Comparison of ENCODE assay signal across 10 cellular contexts in genomic region chr16:75252946-75253911, GRCh38. TPM values are rescaled to one million over a fixed set of nuclear protein-coding genes. Genes with fewer than 3 reads are reported as not detected.
DNase-seq lines count a peak whose midpoint lies in the region; ATAC-seq and TF ChIP-seq lines count a peak whose summit lies in the region.
"Had no signal": no experiment of that assay in that cellular context is flagged by ENCODE, and none has a peak within 500 bp of the region (broad histone marks: within the 10 kb centered on the region; RNA-seq: fewer than 3 reads in every experiment).

No MANE protein-coding gene starts in this region.

- H3K9me3 ChIP-seq in esophagus muscularis mucosa (no peaks in the 10 kb centered on the region), mesodermal cell (ENCODE audit: control insufficient read depth, low read length) (no peaks in the 10 kb centered on the region)

- no peak for TF ChIP-seq CTCF in natural killer cell (IDR thresholded peaks at IDR 0.05)
- no peak for TF ChIP-seq CTCF in esophagus muscularis mucosa (IDR thresholded peaks at IDR 0.05)

- ATAC-seq in natural killer cell (no peak), GM21529 (IDR thresholded peaks at IDR 0.05; ENCODE audit: unreplicated experiment) (no peak), GM18502 (IDR thresholded peaks at IDR 0.05; ENCODE audit: poor library complexity, unreplicated experiment) (no peak)
- ATAC-seq in natural killer cell treated with Interleukin-12 subunit alpha and Interleukin-12 subunit beta and Interleukin-15 and Interleukin-18, amount 100 ng/mL, for 72 hours: no peak

- H3K27ac ChIP-seq in esophagus muscularis mucosa (replicated peaks in 1 of 4) (peak overlapping the region; percentile 90 to 95 (median 92)), mesodermal cell (ENCODE audit: low read depth, low read length, severe bottlenecking) (peak overlapping the region; percentile 96)

- H3K4me1 ChIP-seq in esophagus muscularis mucosa (peaks cover 90 to 99% (median 97%) of the 10 kb centered on the region in 4 donors), mesodermal cell (ENCODE audit: control insufficient read depth, insufficient read depth, low read length, poor library complexity, severe bottlenecking) (peaks cover 78% of the 10 kb centered on the region)

- intact Hi-C loops in natural killer cell (cut with micrococcal nuclease) (no loop called here), esophagus muscularis mucosa (cut with DNase I) (no loop called here)

- H3K4me3 Mint-ChIP-seq in natural killer cell: peak overlapping the region; percentile 49
- no peak overlapping the region for H3K4me3 Mint-ChIP-seq in natural killer cell treated with Interleukin-12 subunit alpha and Interleukin-12 subunit beta and Interleukin-15 and Interleukin-18, amount 100 ng/mL, for 72 hours

- WGBS in esophagus muscularis mucosa: 59% methylated on average over 8 of the region's 15 CpGs
- 35 to 55% methylated on average over 9 to 12 of the region's 15 CpGs for WGBS in mesodermal cell (ENCODE audit: insufficient coverage in 2 of 2), 2 experiments

- no peaks in the 10 kb centered on the region for H3K36me3 ChIP-seq in esophagus muscularis mucosa
- H3K36me3 ChIP-seq in mesodermal cell (ENCODE audit: control insufficient read depth, insufficient read depth, low read length): peaks cover 26% of the 10 kb centered on the region

- H3K27ac Mint-ChIP-seq in natural killer cell: no peak overlapping the region
- no peak overlapping the region for H3K27ac Mint-ChIP-seq in natural killer cell treated with Interleukin-12 subunit alpha and Interleukin-12 subunit beta and Interleukin-15 and Interleukin-18, amount 100 ng/mL, for 72 hours

- H3K27me3 Mint-ChIP-seq in natural killer cell (ENCODE audit: low read depth in 2 of 2): peaks cover 38 to 49% of the 10 kb centered on the region in 2 donors
- peaks cover 19 to 30% of the 10 kb centered on the region in 2 donors for H3K27me3 Mint-ChIP-seq in natural killer cell treated with Interleukin-12 subunit alpha and Interleukin-12 subunit beta and Interleukin-15 and Interleukin-18, amount 100 ng/mL, for 72 hours

- H3K4me1 Mint-ChIP-seq in natural killer cell: peaks cover 0 to 11% of the 10 kb centered on the region in 2 donors
- no peaks in the 10 kb centered on the region for H3K4me1 Mint-ChIP-seq in natural killer cell treated with Interleukin-12 subunit alpha and Interleukin-12 subunit beta and Interleukin-15 and Interleukin-18, amount 100 ng/mL, for 72 hours (ENCODE audit: low read depth in 2 of 2)

- no peaks in the 10 kb centered on the region for H3K9me3 Mint-ChIP-seq in natural killer cell
- H3K9me3 Mint-ChIP-seq in natural killer cell treated with Interleukin-12 subunit alpha and Interleukin-12 subunit beta and Interleukin-15 and Interleukin-18, amount 100 ng/mL, for 72 hours: no peaks in the 10 kb centered on the region

- H3K4me3 ChIP-seq in esophagus muscularis mucosa (peak overlapping the region in 1 of 4 donors; percentile 24), mesodermal cell (ENCODE audit: extremely low read depth, insufficient read depth, low read length, poor library complexity, severe bottlenecking) (peak overlapping the region; percentile 23)

- no peak for TF ChIP-seq POLR2A in esophagus muscularis mucosa (IDR thresholded peaks at IDR 0.05; ENCODE audit: low read depth)

- no peaks in the 10 kb centered on the region for H3K36me3 Mint-ChIP-seq in natural killer cell
- H3K36me3 Mint-ChIP-seq in natural killer cell treated with Interleukin-12 subunit alpha and Interleukin-12 subunit beta and Interleukin-15 and Interleukin-18, amount 100 ng/mL, for 72 hours: no peaks in the 10 kb centered on the region

- no peak for TF ChIP-seq EP300 in esophagus muscularis mucosa (IDR thresholded peaks at IDR 0.05)

- H3K27me3 ChIP-seq in esophagus muscularis mucosa: no peaks in the 10 kb centered on the region

- no peak for DNase-seq in natural killer cell
- no peak for DNase-seq in natural killer cell treated with Interleukin-12 subunit alpha and Interleukin-12 subunit beta and Interleukin-15 and Interleukin-18, amount 100 ng/mL, for 72 hours (ENCODE audit: low spot score)
- no peak for DNase-seq in esophagus muscularis mucosa (ENCODE audit: extremely low spot score)
- no peak for DNase-seq in ureter (ENCODE audit: low spot score)
- DNase-seq in NCI-H510A (lab: John Stamatoyannopoulos, UW): no peak
- DNase-seq: ACHN had no signal

RNA-seq across cellular contexts. Expression of gene BCAR1, which starts 1.8 kb away (rescaled TPM):
- not detected for total RNA-seq in natural killer cell
- total RNA-seq in natural killer cell treated with Interleukin-12 subunit alpha and Interleukin-12 subunit beta and Interleukin-15 and Interleukin-18, amount 100 ng/mL, for 72 hours: not detected
- 10 to 100 TPM; 31.6 to 67.1 (median 54.8) TPM for total RNA-seq in esophagus muscularis mucosa
- polyA plus RNA-seq in mesodermal cell (2013, experiment 1 of 2): 122 TPM
- polyA plus RNA-seq in mesodermal cell (2013, experiment 2 of 2): 83.0 TPM
- total RNA-seq in ureter: 81.8 TPM

RNA-seq across cellular contexts. Expression of gene CTRB1, which starts 34.4 kb away (rescaled TPM):
- not detected for total RNA-seq in natural killer cell
- not detected for total RNA-seq in natural killer cell treated with Interleukin-12 subunit alpha and Interleukin-12 subunit beta and Interleukin-15 and Interleukin-18, amount 100 ng/mL, for 72 hours
- total RNA-seq in esophagus muscularis mucosa: not detected
- polyA plus RNA-seq in mesodermal cell (2013, experiment 1 of 2): not detected
- not detected for polyA plus RNA-seq in mesodermal cell (2013, experiment 2 of 2)
- total RNA-seq in ureter: not detected
- total RNA-seq: renal cortical epithelial cell had no signal

RNA-seq across cellular contexts. Expression of gene CTRB2, which starts 46.3 kb away (rescaled TPM):
- total RNA-seq in natural killer cell (not detected), esophagus muscularis mucosa (not detected), ureter (not detected)
- not detected for total RNA-seq in natural killer cell treated with Interleukin-12 subunit alpha and Interleukin-12 subunit beta and Interleukin-15 and Interleukin-18, amount 100 ng/mL, for 72 hours
- not detected for polyA plus RNA-seq in mesodermal cell (2013, experiment 1 of 2)
- not detected for polyA plus RNA-seq in mesodermal cell (2013, experiment 2 of 2)
- total RNA-seq: renal cortical epithelial cell had no signal

Comparison
In these comparisons a context has a peak if more than half of its experiments do, and no peak if none do; other contexts are left out.
1. RNA of gene BCAR1, which starts 1.8 kb away (total RNA-seq): 81.8 TPM in ureter (single experiment) and 31.6 to 67.1 TPM in esophagus muscularis mucosa; not detected in natural killer cell treated with Interleukin-12 subunit alpha and Interleukin-12 subunit beta and Interleukin-15 and Interleukin-18, amount 100 ng/mL, for 72 hours and not detected in natural killer cell; every median in the first group is over 10 times any median in the second.